Comparison of ENCODE assay signal across 25 cellular contexts in genomic region chr17:31484821-31485220, GRCh38.
A peak's percentile ranks its signal among the peaks of the same experiment; 100 is the strongest.
DNase-seq lines count a peak whose midpoint lies in the region; ATAC-seq and TF ChIP-seq lines count a peak whose summit lies in the region.
"Had no signal": no experiment of that assay in that cellular context is flagged by ENCODE, and none has a peak within 500 bp of the region (broad histone marks: within the 10 kb centered on the region; RNA-seq: fewer than 3 reads in every experiment).

No MANE protein-coding gene starts in this region.

- no peak overlapping the region for H2AFZ ChIP-seq in osteoblast (ENCODE audit: low read length)

- TF ChIP-seq CTCF in neural crest cell (conservative IDR thresholded peaks at IDR 0.05) = no peak
- TF ChIP-seq CTCF in osteoblast (IDR thresholded peaks at IDR 0.05; ENCODE audit: extremely low read depth, low read depth, low read length) = no peak
- TF ChIP-seq CTCF in type B pancreatic cell (conservative IDR thresholded peaks at IDR 0.05) = no peak

- H3K36me3 Mint-ChIP-seq in neural crest cell (ENCODE audit: low read depth) = no peaks in the 10 kb centered on the region
- H3K36me3 Mint-ChIP-seq in stimulated activated memory B cell treated with anti-CD40 and anti-IgM and Interleukin-4, amounts not matched to agents 10 μg/mL and 1 μg/mL and 100 μg/mL, for 72 hours = no peaks in the 10 kb centered on the region
- H3K36me3 Mint-ChIP-seq in type B pancreatic cell = no peaks in the 10 kb centered on the region
- H3K36me3 Mint-ChIP-seq: CD4-positive, alpha-beta memory T cell; CD4-positive, CD25-positive, alpha-beta regulatory T cell had no signal

- no peak overlapping the region for H3K27ac Mint-ChIP-seq in neural crest cell (ENCODE audit: unreplicated experiment)
- H3K27ac Mint-ChIP-seq in stimulated activated memory B cell treated with anti-CD40 and anti-IgM and Interleukin-4, amounts not matched to agents 10 μg/mL and 1 μg/mL and 100 μg/mL, for 72 hours = peak overlapping the region; percentile 24
- H3K27ac Mint-ChIP-seq in type B pancreatic cell = no peak overlapping the region
- H3K27ac Mint-ChIP-seq: CD4-positive, alpha-beta memory T cell; CD4-positive, CD25-positive, alpha-beta regulatory T cell; CD8-positive, alpha-beta memory T cell had no signal

- ATAC-seq in stimulated activated memory B cell treated with anti-CD40 and anti-IgM and Interleukin-4, amounts not matched to agents 10 μg/mL and 1 μg/mL and 100 μg/mL, for 72 hours = no peak
- no peak for ATAC-seq in HG02588 (IDR thresholded peaks at IDR 0.05; ENCODE audit: unreplicated experiment)
- ATAC-seq: GM12878 had no signal

- H3K27ac ChIP-seq in osteoblast (ENCODE audit: low read depth, low read length) = no peak overlapping the region
- no peak overlapping the region for H3K27ac ChIP-seq in substantia nigra (ENCODE audit: low read depth, low read length, poor library complexity, severe bottlenecking)
- H3K27ac ChIP-seq: BLaER1 had no signal

- H3K4me3 ChIP-seq in osteoblast (ENCODE audit: insufficient read depth, low read length) = no peak overlapping the region
- H3K4me3 ChIP-seq: BLaER1, GM12878 had no signal

- H3K9me3 Mint-ChIP-seq in neural crest cell = no peaks in the 10 kb centered on the region
- H3K9me3 Mint-ChIP-seq in stimulated activated memory B cell treated with anti-CD40 and anti-IgM and Interleukin-4, amounts not matched to agents 10 μg/mL and 1 μg/mL and 100 μg/mL, for 72 hours = no peaks in the 10 kb centered on the region
- no peaks in the 10 kb centered on the region for H3K9me3 Mint-ChIP-seq in type B pancreatic cell
- H3K9me3 Mint-ChIP-seq: CD14-positive monocyte; CD4-positive, CD25-positive, alpha-beta regulatory T cell; CD8-positive, alpha-beta memory T cell had no signal

- H3K27me3 Mint-ChIP-seq in neural crest cell (ENCODE audit: low read depth) (peaks cover 53% of the 10 kb centered on the region), type B pancreatic cell (peaks cover 27% of the 10 kb centered on the region)
- H3K27me3 Mint-ChIP-seq in stimulated activated memory B cell treated with anti-CD40 and anti-IgM and Interleukin-4, amounts not matched to agents 10 μg/mL and 1 μg/mL and 100 μg/mL, for 72 hours = no peaks in the 10 kb centered on the region
- H3K27me3 Mint-ChIP-seq: CD4-positive, alpha-beta memory T cell; CD4-positive, CD25-positive, alpha-beta regulatory T cell had no signal

- H3K9me3 ChIP-seq in osteoblast (ENCODE audit: low read depth, low read length) = no peaks in the 10 kb centered on the region
- H3K9me3 ChIP-seq: BE2C, BLaER1 had no signal

- no peaks in the 10 kb centered on the region for H3K36me3 ChIP-seq in osteoblast (ENCODE audit: insufficient read depth, low read length)
- H3K36me3 ChIP-seq: BE2C, BLaER1 had no signal

- H3K79me2 ChIP-seq in osteoblast (ENCODE audit: insufficient read depth, low read length) = no peaks in the 10 kb centered on the region

- H3K4me2 ChIP-seq in osteoblast (ENCODE audit: insufficient read depth, low read length) = no peak overlapping the region
- H3K4me2 ChIP-seq: BLaER1 had no signal

- DNase-seq in neural crest cell (ENCODE audit: low read depth, low spot score) = no peak
- peak; percentile 41 for DNase-seq in osteoblast (ENCODE audit: insufficient read length, low spot score, missing footprints)
- no peak for DNase-seq in type B pancreatic cell (ENCODE audit: extremely low spot score, unreplicated experiment)
- DNase-seq in NAMALWA (ENCODE audit: low spot score) = no peak
- no peak for DNase-seq in substantia nigra (lab: John Stamatoyannopoulos, UW)
- DNase-seq: 8988T; ACHN; BE2C; C1 segment of cervical spinal cord; CD4-positive, alpha-beta memory T cell; CD4-positive, CD25-positive, alpha-beta regulatory T cell; CD8-positive, alpha-beta memory T cell; COR-L47; DMS 273 treated with DMSO at 0.1 percent for 48 hours; DMS153; DMS53; DMS79; DND-41; EL; GDM1 had no signal

- no peaks in the 10 kb centered on the region for H3K4me1 ChIP-seq in osteoblast (ENCODE audit: insufficient read depth, low read length)
- H3K4me1 ChIP-seq: BE2C had no signal

- H3K4me3 Mint-ChIP-seq in neural crest cell (peak overlapping the region; percentile 33), type B pancreatic cell (peak overlapping the region; percentile 21)
- H3K4me3 Mint-ChIP-seq in stimulated activated memory B cell treated with anti-CD40 and anti-IgM and Interleukin-4, amounts not matched to agents 10 μg/mL and 1 μg/mL and 100 μg/mL, for 72 hours = no peak overlapping the region
- H3K4me3 Mint-ChIP-seq: CD4-positive, alpha-beta memory T cell had no signal

- H3K4me1 Mint-ChIP-seq in neural crest cell (peaks cover 9% of the 10 kb centered on the region), type B pancreatic cell (ENCODE audit: unreplicated experiment) (peaks cover 6% of the 10 kb centered on the region)
- peaks cover 26% of the 10 kb centered on the region for H3K4me1 Mint-ChIP-seq in stimulated activated memory B cell treated with anti-CD40 and anti-IgM and Interleukin-4, amounts not matched to agents 10 μg/mL and 1 μg/mL and 100 μg/mL, for 72 hours

- peaks cover 72% of the 10 kb centered on the region for H3K27me3 ChIP-seq in osteoblast (ENCODE audit: insufficient read depth, low read length)
- H3K27me3 ChIP-seq: BLaER1 had no signal

- peaks cover 4% of the 10 kb centered on the region for H4K20me1 ChIP-seq in osteoblast (ENCODE audit: insufficient read depth, low read length)
